ENCODE assay signal across 16 cellular contexts in the genomic region with DNA sequence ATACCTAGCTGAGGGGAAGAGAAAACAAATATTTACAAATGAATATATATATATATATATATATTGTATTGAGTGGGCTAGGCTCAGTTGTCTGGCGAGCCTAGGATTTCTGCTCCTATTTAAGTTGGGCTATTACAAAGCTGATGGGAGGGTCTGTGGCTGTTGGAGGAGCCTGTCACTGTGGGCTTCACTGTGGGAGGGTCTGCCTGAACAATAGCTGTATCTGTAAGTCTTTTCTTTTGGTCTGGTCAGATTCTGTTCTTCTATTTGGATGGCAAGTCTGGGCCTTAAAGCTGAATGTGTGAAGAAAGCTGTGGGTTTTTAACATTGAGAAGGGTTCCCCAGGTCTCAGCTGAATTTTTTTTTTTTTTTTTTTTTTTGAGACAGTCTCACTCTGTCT.
DNase-seq lines count a peak whose midpoint lies in the region; ATAC-seq and TF ChIP-seq lines count a peak whose summit lies in the region.
"Had no signal": no experiment of that assay in that cellular context is flagged by ENCODE, and none has a peak within 500 bp of the region (broad histone marks: within the 10 kb centered on the region; RNA-seq: fewer than 3 reads in every experiment).

No MANE protein-coding gene starts in this region.

- CTCF ChIA-PET in activated CD4-positive, alpha-beta T cell treated with anti-CD3 and anti-CD28 coated beads for 36 hours (lab: Charles Lee) = interaction anchor here (0.9 kb wide), 1 partner anchor 51 kb away, joined by 4 read pairs; no protein-coding TSS in a partner anchor

- H3K4me3 ChIP-seq in HUES48 (ENCODE audit: low read depth, low read length) (no peak overlapping the region), hepatocyte (no peak overlapping the region), neural progenitor cell (no peak overlapping the region), tibial nerve (no peak overlapping the region), foreskin fibroblast (ENCODE audit: low read depth in 1 of 2, low read length in 2 of 2) (no peak overlapping the region)
- H3K4me3 ChIP-seq: BLaER1 treated with 17β-estradiol and CSF1 and Interleukin-3, amounts not matched to agents 10 nM and 100 nM had no signal

- H3K4me3 Mint-ChIP-seq in neural progenitor cell = peak overlapping the region; percentile 27
- H3K4me3 Mint-ChIP-seq in activated CD4-positive, alpha-beta T cell treated with anti-CD3 and anti-CD28 coated beads for 36 hours = no peak overlapping the region
- H3K4me3 Mint-ChIP-seq: B cell; CD8-positive, alpha-beta T cell; H9 had no signal

- H3K9me2 ChIP-seq in hepatocyte (replicated peaks; ENCODE audit: insufficient read depth) = no peaks in the 10 kb centered on the region

- peak overlapping the region; percentile 56 for H3K27ac ChIP-seq in HUES48 (ENCODE audit: low read depth, low read length)
- H3K27ac ChIP-seq in hepatocyte = peak overlapping the region; percentile 21
- no peak overlapping the region for H3K27ac ChIP-seq in neural progenitor cell
- no peak overlapping the region for H3K27ac ChIP-seq in tibial nerve
- H3K27ac ChIP-seq: BLaER1 treated with 17β-estradiol and CSF1 and Interleukin-3, amounts not matched to agents 10 nM and 100 nM had no signal

- peak overlapping the region; percentile 38 for H3K27ac Mint-ChIP-seq in neural progenitor cell
- H3K27ac Mint-ChIP-seq in activated CD4-positive, alpha-beta T cell treated with anti-CD3 and anti-CD28 coated beads for 36 hours = no peak overlapping the region
- H3K27ac Mint-ChIP-seq: B cell; CD8-positive, alpha-beta T cell had no signal

- H3K9me3 Mint-ChIP-seq in neural progenitor cell = no peaks in the 10 kb centered on the region
- H3K9me3 Mint-ChIP-seq in activated CD4-positive, alpha-beta T cell treated with anti-CD3 and anti-CD28 coated beads for 36 hours (ENCODE audit: low read depth) = no peaks in the 10 kb centered on the region
- H3K9me3 Mint-ChIP-seq: CD8-positive, alpha-beta T cell; H9 had no signal

- no peaks in the 10 kb centered on the region for H3K9me3 ChIP-seq in HUES48 (ENCODE audit: control insufficient read depth, insufficient read depth, low read length)
- no peaks in the 10 kb centered on the region for H3K9me3 ChIP-seq in hepatocyte (ENCODE audit: low read depth)
- H3K9me3 ChIP-seq in neural progenitor cell (ENCODE audit: low read depth) = no peaks in the 10 kb centered on the region
- no peaks in the 10 kb centered on the region for H3K9me3 ChIP-seq in tibial nerve
- H3K9me3 ChIP-seq: BLaER1 treated with 17β-estradiol and CSF1 and Interleukin-3, amounts not matched to agents 10 nM and 100 nM had no signal

- H3F3A ChIP-seq in neural progenitor cell (ENCODE audit: low read depth) = no peaks in the 10 kb centered on the region

- intact Hi-C loops in activated CD4-positive, alpha-beta T cell treated with anti-CD3 and anti-CD28 coated beads for 36 hours (cut with DNase I, micrococcal nuclease) = no loop called here

- peaks cover 2% of the 10 kb centered on the region for H3K27me3 Mint-ChIP-seq in neural progenitor cell (ENCODE audit: insufficient read depth, low read depth)
- H3K27me3 Mint-ChIP-seq in activated CD4-positive, alpha-beta T cell treated with anti-CD3 and anti-CD28 coated beads for 36 hours = no peaks in the 10 kb centered on the region
- H3K27me3 Mint-ChIP-seq: B cell had no signal

- H3K9ac ChIP-seq in HUES48 (ENCODE audit: low read depth, low read length) (no peak overlapping the region), neural progenitor cell (no peak overlapping the region)
- H3K9ac ChIP-seq: BLaER1 treated with 17β-estradiol and CSF1 and Interleukin-3, amounts not matched to agents 10 nM and 100 nM had no signal

- no peaks in the 10 kb centered on the region for H3K27me3 ChIP-seq in HUES48 (ENCODE audit: control insufficient read depth, insufficient read depth, low read length)
- no peaks in the 10 kb centered on the region for H3K27me3 ChIP-seq in hepatocyte
- no peaks in the 10 kb centered on the region for H3K27me3 ChIP-seq in neural progenitor cell
- H3K27me3 ChIP-seq in tibial nerve = no peaks in the 10 kb centered on the region
- H3K27me3 ChIP-seq: BLaER1 treated with 17β-estradiol and CSF1 and Interleukin-3, amounts not matched to agents 10 nM and 100 nM had no signal

- POLR2A ChIA-PET in activated CD4-positive, alpha-beta T cell treated with anti-CD3 and anti-CD28 coated beads for 36 hours (lab: Charles Lee) = no interaction called here

- no peak for TF ChIP-seq EP300 in tibial nerve (IDR thresholded peaks at IDR 0.05)

- TF ChIP-seq CTCF in hepatocyte (IDR thresholded peaks at IDR 0.05; ENCODE audit: poor library complexity) = no peak
- no peak for TF ChIP-seq CTCF in neural progenitor cell (IDR thresholded peaks at IDR 0.05)
- TF ChIP-seq CTCF in tibial nerve (IDR thresholded peaks at IDR 0.05) = no peak
- TF ChIP-seq CTCF in foreskin fibroblast (IDR thresholded peaks at IDR 0.05; ENCODE audit: low read depth, low read length) = no peak

- DNase-seq in hepatocyte (ENCODE audit: low spot score) = no peak
- peak; percentile 70 for DNase-seq in neural progenitor cell (ENCODE audit: low spot score)
- no peak for DNase-seq in tibial nerve (ENCODE audit: low spot score in 2 of 2)
- no peak for DNase-seq in activated CD4-positive, alpha-beta T cell treated with anti-CD3 and anti-CD28 coated beads for 36 hours
- DNase-seq in SW 1271 (lab: John Stamatoyannopoulos, UW) = no peak
- DNase-seq in foreskin fibroblast = no peak
- DNase-seq: CD8-positive, alpha-beta T cell; DMS 273 treated with DMSO at 0.1 percent for 48 hours; DMS53; DND-41; EL; H9; IMR-90 had no signal

- H3K36me3 Mint-ChIP-seq in neural progenitor cell = no peaks in the 10 kb centered on the region
- no peaks in the 10 kb centered on the region for H3K36me3 Mint-ChIP-seq in activated CD4-positive, alpha-beta T cell treated with anti-CD3 and anti-CD28 coated beads for 36 hours (ENCODE audit: low read depth)
- H3K36me3 Mint-ChIP-seq: CD8-positive, alpha-beta T cell had no signal

- peaks cover 29% of the 10 kb centered on the region for H3K4me1 ChIP-seq in HUES48 (ENCODE audit: control insufficient read depth, insufficient read depth, low read length)
- peaks cover 35% of the 10 kb centered on the region for H3K4me1 ChIP-seq in hepatocyte (ENCODE audit: insufficient read depth)
- peaks cover 17% of the 10 kb centered on the region for H3K4me1 ChIP-seq in neural progenitor cell
- H3K4me1 ChIP-seq in tibial nerve = no peaks in the 10 kb centered on the region
- H3K4me1 ChIP-seq: BLaER1 treated with 17β-estradiol and CSF1 and Interleukin-3, amounts not matched to agents 10 nM and 100 nM had no signal

- H3K4me1 Mint-ChIP-seq in neural progenitor cell = peaks cover 51% of the 10 kb centered on the region
- H3K4me1 Mint-ChIP-seq in activated CD4-positive, alpha-beta T cell treated with anti-CD3 and anti-CD28 coated beads for 36 hours = no peaks in the 10 kb centered on the region
- H3K4me1 Mint-ChIP-seq: B cell had no signal

- H3K4me2 ChIP-seq in hepatocyte = no peak overlapping the region
- H3K4me2 ChIP-seq in neural progenitor cell = peak overlapping the region; percentile 15
- H3K4me2 ChIP-seq: BLaER1 treated with 17β-estradiol and CSF1 and Interleukin-3, amounts not matched to agents 10 nM and 100 nM had no signal

- H4K20me1 ChIP-seq in hepatocyte (ENCODE audit: insufficient read depth, poor library complexity, severe bottlenecking) (no peaks in the 10 kb centered on the region), neural progenitor cell (ENCODE audit: low read depth) (no peaks in the 10 kb centered on the region)
- H4K20me1 ChIP-seq: BLaER1 treated with 17β-estradiol and CSF1 and Interleukin-3, amounts not matched to agents 10 nM and 100 nM had no signal

- no peak for TF ChIP-seq POLR2A in tibial nerve (IDR thresholded peaks at IDR 0.05)

- no peaks in the 10 kb centered on the region for H3K79me2 ChIP-seq in hepatocyte
- no peaks in the 10 kb centered on the region for H3K79me2 ChIP-seq in neural progenitor cell (ENCODE audit: low read depth)

- ATAC-seq in activated CD4-positive, alpha-beta T cell treated with anti-CD3 and anti-CD28 coated beads for 36 hours = no peak
- ATAC-seq: CD8-positive, alpha-beta T cell had no signal

- H2AFZ ChIP-seq in hepatocyte (no peak overlapping the region), neural progenitor cell (replicated peaks) (no peak overlapping the region)

- WGBS in hepatocyte (ENCODE audit: low lambda C conversion rate, missing lambda C conversion rate) = 65% methylated on average over 1 of the region's 1 CpG
- 88 to 94% methylated on average over 1 of the region's 1 CpG for WGBS in tibial nerve, 2 donors

- H3K36me3 ChIP-seq in HUES48 (ENCODE audit: control insufficient read depth, insufficient read depth, low read length) (no peaks in the 10 kb centered on the region), hepatocyte (replicated peaks; ENCODE audit: insufficient read depth, low read depth) (no peaks in the 10 kb centered on the region), neural progenitor cell (no peaks in the 10 kb centered on the region), tibial nerve (no peaks in the 10 kb centered on the region)
- H3K36me3 ChIP-seq: BLaER1 treated with 17β-estradiol and CSF1 and Interleukin-3, amounts not matched to agents 10 nM and 100 nM had no signal

Comparison
In these comparisons a context has a peak if more than half of its experiments do, and no peak if none do; other contexts are left out.
1. H3K27ac ChIP-seq: peak in HUES48 (single experiment) and hepatocyte (single experiment); none in neural progenitor cell (single experiment) and tibial nerve (0 of 4).